In the genomic region with DNA sequence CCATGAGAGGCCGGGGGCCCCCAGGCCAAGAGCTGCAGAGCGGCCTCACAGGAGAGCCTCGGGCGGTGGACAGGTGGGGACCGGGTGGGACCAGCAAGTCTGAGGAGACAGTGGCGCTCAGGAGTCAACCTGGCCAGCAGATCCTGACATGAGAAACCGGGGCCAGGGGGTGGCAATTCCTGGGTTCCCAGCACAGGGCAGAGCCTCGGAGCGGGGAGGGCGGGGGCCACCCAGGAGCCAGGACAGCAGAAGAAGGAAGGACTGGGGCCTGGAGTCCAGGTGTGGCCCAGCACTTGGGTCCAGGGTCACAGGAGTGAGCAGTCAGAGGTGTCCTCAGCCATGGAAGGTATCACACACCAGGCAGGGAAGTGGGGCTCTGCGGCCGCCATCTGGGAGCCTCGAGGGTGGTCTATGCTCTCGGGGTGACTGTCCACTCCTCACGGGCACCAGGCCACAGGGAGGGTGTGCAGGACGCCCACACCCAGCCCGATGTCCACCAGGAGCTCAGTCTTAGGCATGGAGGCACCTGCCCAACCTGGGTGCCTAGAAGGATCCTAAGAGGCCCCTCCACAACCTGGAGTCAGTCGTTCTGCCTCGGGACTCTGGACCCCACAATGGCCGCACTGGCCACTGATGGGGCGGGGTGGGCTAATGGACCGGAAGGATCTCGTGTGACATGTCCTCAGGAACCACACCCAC, we compare ENCODE assay signal across 27 cellular contexts. TPM values are rescaled to one million over a fixed set of nuclear protein-coding genes. Genes with fewer than 3 reads are reported as not detected.
DNase-seq lines count a peak whose midpoint lies in the region; ATAC-seq and TF ChIP-seq lines count a peak whose summit lies in the region.
"Had no signal": no experiment of that assay in that cellular context is flagged by ENCODE, and none has a peak within 500 bp of the region (broad histone marks: within the 10 kb centered on the region; RNA-seq: fewer than 3 reads in every experiment).

No MANE protein-coding gene starts in this region.

- no peak overlapping the region for H3K23ac ChIP-seq in IMR-90 (ENCODE audit: low read depth, low read length)

- 85% methylated on average over 13 of the region's 23 CpGs; no CpG with 5 or more reads in 1 of the 2 experiments for WGBS in IMR-90 (ENCODE audit: extremely low coverage in 2 of 2, insufficient read length in 1 of 2), 2 experiments
- WGBS in mammary epithelial cell (ENCODE audit: low coverage, missing lambda C conversion rate) = 88% methylated on average over 8 of the region's 23 CpGs

- H3K36me3 Mint-ChIP-seq in endothelial cell (ENCODE audit: low read depth, unreplicated experiment) = peaks cover 8% of the 10 kb centered on the region
- H3K36me3 Mint-ChIP-seq: brain, neural progenitor cell had no signal

- no peak overlapping the region for H2BK15ac ChIP-seq in IMR-90 (ENCODE audit: low read depth, low read length)

- intact Hi-C loops in IMR-90 (cut with micrococcal nuclease) (no loop called here), mammary epithelial cell (cut with micrococcal nuclease) (loop anchor here (2.0 kb wide), 1 partner anchor 15 kb away; no protein-coding TSS in a partner anchor)

- H4K91ac ChIP-seq in IMR-90 (ENCODE audit: insufficient read depth, low read depth, low read length) = no peak overlapping the region

- ATAC-seq in IMR-90 (ENCODE audit: low read depth) (no peak), GM21717 (IDR thresholded peaks at IDR 0.05; ENCODE audit: unreplicated experiment) (no peak), HG02588 (IDR thresholded peaks at IDR 0.05; ENCODE audit: unreplicated experiment) (no peak)
- ATAC-seq: A549; activated naive CD8-positive, alpha-beta T cell treated with anti-CD3 and anti-CD28 coated beads, Interleukin-2, amount 50 U/mL, for 24 hours; sciatic nerve had no signal

- peaks cover 93% of the 10 kb centered on the region for H3K79me2 ChIP-seq in mammary epithelial cell (ENCODE audit: insufficient read depth, low read length)

- H2AK5ac ChIP-seq in IMR-90 (ENCODE audit: low read depth, low read length) = peak overlapping the region; percentile 38; the same call in 1 of the 2 replicates

- H3K56ac ChIP-seq in IMR-90 (ENCODE audit: extremely low read depth, insufficient read depth, low read length) = no peak overlapping the region

- POLR2A ChIA-PET in IMR-90 (lab: Charles Lee; ENCODE audit: unreplicated experiment) = no interaction called here

- no peak overlapping the region for H2BK5ac ChIP-seq in IMR-90 (ENCODE audit: low read depth, low read length, poor library complexity, severe bottlenecking)

- H2BK120ac ChIP-seq in IMR-90 (ENCODE audit: low read depth, low read length) = no peak overlapping the region

- H3K9me3 ChIP-seq in IMR-90 (ENCODE audit: control insufficient read depth, insufficient read depth, low read length) = no peaks in the 10 kb centered on the region
- no peaks in the 10 kb centered on the region for H3K9me3 ChIP-seq in mammary epithelial cell (replicated peaks; ENCODE audit: insufficient read depth, low read length)
- H3K9me3 ChIP-seq in muscle layer of colon (ENCODE audit: low read length) = no peaks in the 10 kb centered on the region
- H3K9me3 ChIP-seq: A549, Caco-2, lower lobe of right lung, upper lobe of left lung had no signal

- no peak for TF ChIP-seq POLR2A in IMR-90 (IDR thresholded peaks at IDR 0.05; ENCODE audit: low read depth, low read length)

- H3K9ac ChIP-seq in IMR-90 (ENCODE audit: low read depth, low read length) (no peak overlapping the region), mammary epithelial cell (ENCODE audit: insufficient read depth, low read length) (no peak overlapping the region), muscle layer of colon (ENCODE audit: low read length) (no peak overlapping the region)
- H3K9ac ChIP-seq: neural progenitor cell had no signal

- no peak overlapping the region for H3K27ac Mint-ChIP-seq in endothelial cell (ENCODE audit: unreplicated experiment)
- H3K27ac Mint-ChIP-seq: activated naive CD8-positive, alpha-beta T cell treated with anti-CD3 and anti-CD28 coated beads, Interleukin-2, amount 50 U/mL, for 24 hours; neural progenitor cell had no signal

- no peak for TF ChIP-seq RAD21 in IMR-90 (IDR thresholded peaks at IDR 0.05; ENCODE audit: low read length)

- CTCF ChIA-PET in IMR-90 (lab: Yijun Ruan, JAX) (interaction anchor here (0.8 to 1.5 kb wide), 3 partner anchors 13 to 18 kb away, joined by 3 to 4 read pairs (median 3); no protein-coding TSS in a partner anchor), mammary epithelial cell (lab: Charles Lee; ENCODE audit: low non-redundant PET) (no interaction called here)

- BruUV-seq in IMR-90 (replicated peaks; lab: Mats Ljungman, UMichigan) (no TSS peak), mammary epithelial cell (replicated peaks; lab: Mats Ljungman, UMichigan) (no TSS peak)

- no peak overlapping the region for H4K5ac ChIP-seq in IMR-90 (ENCODE audit: low read depth, low read length)

- no peak overlapping the region for H3K4me2 ChIP-seq in IMR-90 (ENCODE audit: low read depth, low read length)
- peak overlapping the region; percentile 70 for H3K4me2 ChIP-seq in mammary epithelial cell (ENCODE audit: insufficient read depth, low read depth, low read length)
- H3K4me2 ChIP-seq: A549, neural progenitor cell had no signal

- no peaks in the 10 kb centered on the region for H3K9me3 Mint-ChIP-seq in endothelial cell (ENCODE audit: unreplicated experiment)
- H3K9me3 Mint-ChIP-seq: activated naive CD8-positive, alpha-beta T cell treated with anti-CD3 and anti-CD28 coated beads, Interleukin-2, amount 50 U/mL, for 24 hours; neural progenitor cell had no signal

- no peak overlapping the region for H3K4me3 Mint-ChIP-seq in endothelial cell (ENCODE audit: unreplicated experiment)
- H3K4me3 Mint-ChIP-seq: activated naive CD8-positive, alpha-beta T cell treated with anti-CD3 and anti-CD28 coated beads, Interleukin-2, amount 50 U/mL, for 24 hours; brain had no signal

- H3K4me3 ChIP-seq in IMR-90 (ENCODE audit: insufficient read depth, low read depth, low read length) (no peak overlapping the region), mammary epithelial cell (replicated peaks in 1 of 3; ENCODE audit: insufficient read depth in 1 of 3, low read depth in 2 of 3, low read length in 3 of 3) (no peak overlapping the region), muscle layer of colon (ENCODE audit: low read depth in 1 of 2, low read length in 2 of 2) (no peak overlapping the region)
- H3K4me3 ChIP-seq: A549, GM12878, lower lobe of right lung, neural progenitor cell, upper lobe of left lung had no signal

- in situ Hi-C loops in IMR-90 (cut with MboI; ENCODE audit: low sequenced_read_pairs) = no loop called here
- in situ Hi-C loops in mammary epithelial cell (cut with MboI; ENCODE audit: low sequenced_read_pairs in 2 of 2) = no loop called here

- H3K14ac ChIP-seq in IMR-90 (replicated peaks; ENCODE audit: low read depth, low read length) = 0 out of 2 replicates have a peak overlapping the region, but pooled peaks have one; percentile 18

- H4K20me1 ChIP-seq in IMR-90 (ENCODE audit: insufficient read depth, low read length) (peaks cover 93% of the 10 kb centered on the region), mammary epithelial cell (ENCODE audit: insufficient read depth, low read length) (peaks cover 21% of the 10 kb centered on the region)

- H2AK9ac ChIP-seq in IMR-90 (replicated peaks; ENCODE audit: low read depth, low read length, poor library complexity) = peak overlapping the region; percentile 52

- H3K27me3 ChIP-seq in IMR-90 (ENCODE audit: control insufficient read depth, insufficient read depth, low read length) = no peaks in the 10 kb centered on the region
- H3K27me3 ChIP-seq in mammary epithelial cell (ENCODE audit: insufficient read depth, low read length) = no peaks in the 10 kb centered on the region
- no peaks in the 10 kb centered on the region for H3K27me3 ChIP-seq in muscle layer of colon (ENCODE audit: control insufficient read depth in 1 of 2, insufficient read depth in 2 of 2, low read length in 2 of 2)
- H3K27me3 ChIP-seq: neural progenitor cell, upper lobe of left lung had no signal

- H3K9me1 ChIP-seq in IMR-90 (ENCODE audit: insufficient read depth, low read length) = peaks cover 24% of the 10 kb centered on the region

- no peak overlapping the region for H2BK20ac ChIP-seq in IMR-90 (ENCODE audit: low read depth, low read length)

- 0 out of 2 replicates have a peak overlapping the region, but pooled peaks have one; percentile 25 for H3K4ac ChIP-seq in IMR-90 (ENCODE audit: low read depth, low read length)

- dilution Hi-C loops in IMR-90 (cut with HindIII; ENCODE audit: low sequenced_read_pairs, unreplicated experiment) = no loop called here
- dilution Hi-C loops in mammary epithelial cell (cut with HindIII; ENCODE audit: low sequenced_read_pairs) = loop anchor here (5.0 to 10.0 kb wide), 4 partner anchors 99 to 549 kb away; partner anchors contain the start of genes GALNS and TRAPPC2L

- peaks cover 21% of the 10 kb centered on the region for H3K4me1 Mint-ChIP-seq in endothelial cell (ENCODE audit: unreplicated experiment)

- DNase-seq in IMR-90 (no peak), mammary epithelial cell (no peak), endothelial cell (ENCODE audit: low spot score) (no peak), germinal center (ENCODE audit: low spot score) (no peak)
- DNase-seq: activated CD4-positive, alpha-beta T cell treated with anti-CD3 and anti-CD28 coated beads, Interleukin-2, amount 50 U/mL, for 48 hours; activated CD4-positive, CD25-positive, alpha-beta regulatory T cell; activated effector memory CD4-positive, alpha-beta T cell treated with anti-CD3 and anti-CD28 coated beads, Interleukin-2, amount 50 U/mL, for 16 hours; activated naive CD8-positive, alpha-beta T cell treated with anti-CD3 and anti-CD28 coated beads, Interleukin-2, amount 50 U/mL, for 24 hours; activated T-cell treated with anti-CD3 and anti-CD28 coated beads for 4 hours; Caco-2; DND-41; effector CD4-positive, alpha-beta T cell; lower lobe of right lung; NCI-H1105 treated with DMSO at 0.1 percent for 48 hours; NCI-H2029; stimulated activated CD8-positive, alpha-beta memory T cell treated with anti-CD3 and anti-CD28 coated beads, Interleukin-4, amount 100 ng/mL, for 48 hours; T-helper 9 cell; upper lobe of left lung had no signal

- H3K27me3 Mint-ChIP-seq in endothelial cell (ENCODE audit: unreplicated experiment) = peaks cover 2% of the 10 kb centered on the region
- H3K27me3 Mint-ChIP-seq: activated naive CD8-positive, alpha-beta T cell treated with anti-CD3 and anti-CD28 coated beads, Interleukin-2, amount 50 U/mL, for 24 hours had no signal

- H2AFZ ChIP-seq in IMR-90 (replicated peaks; ENCODE audit: low read length, poor library complexity) = no peak overlapping the region
- no peak overlapping the region for H2AFZ ChIP-seq in mammary epithelial cell (ENCODE audit: low read depth, low read length)
- H2AFZ ChIP-seq: neural progenitor cell had no signal

- peaks cover 25 to 87% of the 10 kb centered on the region in 2 experiments for H3K79me1 ChIP-seq in IMR-90 (ENCODE audit: low read depth in 1 of 2, low read length in 2 of 2)

- H3K27ac ChIP-seq in 22Rv1 = 0 out of 2 replicates have a peak overlapping the region, but pooled peaks have one; percentile 22
- H3K27ac ChIP-seq in IMR-90 (ENCODE audit: insufficient read depth, low read length) = no peak overlapping the region
- H3K27ac ChIP-seq in mammary epithelial cell (ENCODE audit: insufficient read depth, low read depth, low read length) = peak overlapping the region; percentile 5
- peak overlapping the region; percentile 70 for H3K27ac ChIP-seq in muscle layer of colon (ENCODE audit: low read depth, low read length)
- H3K27ac ChIP-seq: A549, lower lobe of right lung, neural progenitor cell had no signal

- H3K36me3 ChIP-seq in IMR-90 (ENCODE audit: control insufficient read depth, insufficient read depth, low read length) (peaks cover 4% of the 10 kb centered on the region; the same call in 1 of the 2 replicates), mammary epithelial cell (ENCODE audit: insufficient read depth, low read length) (no peaks in the 10 kb centered on the region), muscle layer of colon (ENCODE audit: insufficient read depth, low read length) (peaks cover 11% of the 10 kb centered on the region)
- H3K36me3 ChIP-seq: neural progenitor cell had no signal

- H4K8ac ChIP-seq in IMR-90 (ENCODE audit: low read depth in 2 of 2, low read length in 2 of 2) = no peak overlapping the region; a peak in 1 of 4 replicates

- TF ChIP-seq CTCF in 22Rv1 (IDR thresholded peaks at IDR 0.05) (no peak), IMR-90 (conservative IDR thresholded peaks at IDR 0.05; ENCODE audit: low read depth, low read length) (no peak), mammary epithelial cell (conservative IDR thresholded peaks at IDR 0.05 in 1 of 2, IDR thresholded peaks at IDR 0.05 in 1 of 2; ENCODE audit: extremely low read depth in 1 of 2, insufficient read depth in 1 of 2, low read depth in 1 of 2, low read length in 2 of 2) (no peak), endothelial cell (IDR thresholded peaks at IDR 0.05; ENCODE audit: unreplicated experiment) (no peak)

- peaks cover 32% of the 10 kb centered on the region for H3K4me1 ChIP-seq in IMR-90 (ENCODE audit: control insufficient read depth, insufficient read depth, low read length)
- H3K4me1 ChIP-seq in mammary epithelial cell (ENCODE audit: insufficient read depth, low read length) = peaks cover 27% of the 10 kb centered on the region
- H3K4me1 ChIP-seq in muscle layer of colon (ENCODE audit: insufficient read depth, low read length) = peaks cover 63% of the 10 kb centered on the region
- H3K4me1 ChIP-seq: A549, Caco-2 had no signal

- H3K18ac ChIP-seq in IMR-90 (ENCODE audit: low read depth, low read length) = no peak overlapping the region

RNA-seq across cellular contexts. Expression of gene PIEZO1, which starts 29.1 kb away (rescaled TPM):
- total RNA-seq in IMR-90 (2012; rRNA removed) (36.2 and 48.6 TPM in 2 replicates), mammary epithelial cell (100 to 1,000 TPM; 165 to 215 TPM), endothelial cell (ENCODE audit: unreplicated experiment) (428 TPM)
- polyA plus RNA-seq in IMR-90 (2012; rRNA removed) (372 and 392 TPM in 2 replicates), mammary epithelial cell (144 TPM)
- polyA plus RNA-seq in IMR-90 (2012; cell fraction: cytosol; rRNA removed) = 218 and 326 TPM in 2 replicates
- 957 and 2,926 TPM in 2 replicates for polyA plus RNA-seq in IMR-90 (2012; cell fraction: nucleus; rRNA removed; ENCODE audit: low replicate concordance)
- polyA minus RNA-seq in mammary epithelial cell = 339 TPM

RNA-seq across cellular contexts. Expression of gene CDT1, which starts 47.7 kb away (rescaled TPM):
- total RNA-seq in IMR-90 (2012; rRNA removed) = 3.2 and 4.7 TPM in 2 replicates
- 11.8 and 13.2 TPM in 2 replicates for polyA plus RNA-seq in IMR-90 (2012; rRNA removed)
- 6.8 and 10.7 TPM in 2 replicates for polyA plus RNA-seq in IMR-90 (2012; cell fraction: cytosol; rRNA removed)
- 4.7 and 22.2 TPM in 2 replicates for polyA plus RNA-seq in IMR-90 (2012; cell fraction: nucleus; rRNA removed; ENCODE audit: low replicate concordance)
- 10 to 100 TPM in 1 of 2 donors, 1 to 10 TPM in 1; 3.5 to 22.0 TPM for total RNA-seq in mammary epithelial cell
- polyA plus RNA-seq in mammary epithelial cell = 13.6 TPM
- 20.1 TPM for polyA minus RNA-seq in mammary epithelial cell
- total RNA-seq in endothelial cell (ENCODE audit: unreplicated experiment) = 16.2 TPM

RNA-seq across cellular contexts. Expression of gene CTU2, which starts 49.6 kb away (rescaled TPM):
- total RNA-seq in IMR-90 (2012; rRNA removed) (12.8 and 12.9 TPM in 2 replicates), mammary epithelial cell (10 to 100 TPM; 13.2 to 26.5 TPM), endothelial cell (ENCODE audit: unreplicated experiment) (20.8 TPM)
- polyA plus RNA-seq in IMR-90 (2012; rRNA removed) (18.4 and 23.4 TPM in 2 replicates), mammary epithelial cell (12.8 TPM)
- 16.4 and 19.7 TPM in 2 replicates for polyA plus RNA-seq in IMR-90 (2012; cell fraction: cytosol; rRNA removed)
- polyA plus RNA-seq in IMR-90 (2012; cell fraction: nucleus; rRNA removed; ENCODE audit: low replicate concordance) = 25.5 and 154 TPM in 2 replicates
- 12.3 TPM for polyA minus RNA-seq in mammary epithelial cell

RNA-seq across cellular contexts. Expression of gene RNF166, which starts 49.7 kb away (rescaled TPM):
- total RNA-seq in IMR-90 (2012; rRNA removed) (6.9 and 8.1 TPM in 2 replicates), mammary epithelial cell (10 to 100 TPM in 1 of 2 donors, 1 to 10 TPM in 1; 9.8 to 11.2 TPM), endothelial cell (ENCODE audit: unreplicated experiment) (74.2 TPM)
- polyA plus RNA-seq in IMR-90 (2012; rRNA removed) (17.4 and 24.1 TPM in 2 replicates), mammary epithelial cell (5.1 TPM)
- polyA plus RNA-seq in IMR-90 (2012; cell fraction: cytosol; rRNA removed) = 13.4 and 20.8 TPM in 2 replicates
- polyA plus RNA-seq in IMR-90 (2012; cell fraction: nucleus; rRNA removed; ENCODE audit: low replicate concordance) = 31.6 and 83.7 TPM in 2 replicates
- polyA minus RNA-seq in mammary epithelial cell = 1.7 TPM

RNA-seq across cellular contexts. Expression of gene APRT, which starts 55.8 kb away (rescaled TPM):
- total RNA-seq in IMR-90 (2012; rRNA removed) (40.5 and 41.7 TPM in 2 replicates), mammary epithelial cell (100 to 1,000 TPM in 1 of 2 donors, 10 to 100 TPM in 1; 51.5 to 136 TPM), endothelial cell (ENCODE audit: unreplicated experiment) (80.7 TPM)
- polyA plus RNA-seq in IMR-90 (2012; rRNA removed) (157 and 209 TPM in 2 replicates), mammary epithelial cell (145 TPM)
- 109 and 184 TPM in 2 replicates for polyA plus RNA-seq in IMR-90 (2012; cell fraction: cytosol; rRNA removed)
- polyA plus RNA-seq in IMR-90 (2012; cell fraction: nucleus; rRNA removed; ENCODE audit: low replicate concordance) = 87.9 and 240 TPM in 2 replicates
- 63.6 TPM for polyA minus RNA-seq in mammary epithelial cell
